21 cellular contexts compared by ENCODE assay signal in the genomic region with DNA sequence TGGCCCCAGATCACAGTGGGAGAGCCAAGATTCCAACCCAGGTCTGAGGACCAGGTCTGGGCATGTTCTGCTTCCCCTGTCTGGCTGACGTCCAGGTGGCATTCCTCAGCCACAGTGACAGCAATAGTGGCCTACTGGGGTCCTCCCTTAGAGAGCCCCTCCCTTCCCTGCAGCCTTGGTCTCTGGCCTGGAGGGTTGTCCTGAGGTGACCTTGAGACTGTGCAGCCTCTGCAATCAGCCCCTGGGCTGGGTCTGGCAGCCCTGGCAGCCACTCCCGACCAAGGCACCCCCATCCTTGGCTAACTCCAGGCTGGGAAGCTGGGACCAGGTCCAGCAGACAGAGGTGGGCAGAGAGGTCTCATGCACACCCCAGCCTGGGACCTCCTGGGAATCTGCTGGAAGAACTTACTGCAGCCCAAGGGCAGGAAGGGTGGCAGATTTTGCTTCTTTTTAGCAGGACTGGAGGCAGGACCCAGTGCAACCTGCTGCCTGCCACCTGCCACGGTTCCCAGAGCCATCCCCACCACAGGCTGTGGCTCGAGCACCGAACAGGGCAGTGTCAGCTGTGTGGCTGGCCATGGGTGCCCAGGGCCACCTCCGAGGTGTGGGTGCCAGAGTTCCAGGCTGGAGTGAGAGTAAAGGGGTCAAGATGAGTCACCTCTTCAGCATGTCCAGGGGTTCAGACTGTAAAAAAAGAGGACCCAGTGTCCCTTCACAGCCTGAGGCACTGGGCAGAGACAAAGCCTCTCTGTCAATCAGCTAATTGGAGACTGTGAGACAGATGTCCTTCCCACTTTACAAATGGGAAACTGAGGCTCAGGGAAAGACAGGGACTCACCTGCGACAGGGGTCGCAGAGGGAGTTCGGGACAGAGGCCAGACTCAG. TPM values are rescaled to one million over a fixed set of nuclear protein-coding genes. Genes with fewer than 3 reads are reported as not detected.
DNase-seq lines count a peak whose midpoint lies in the region; ATAC-seq and TF ChIP-seq lines count a peak whose summit lies in the region.
"Had no signal": no experiment of that assay in that cellular context is flagged by ENCODE, and none has a peak within 500 bp of the region (broad histone marks: within the 10 kb centered on the region; RNA-seq: fewer than 3 reads in every experiment).

No MANE protein-coding gene starts in this region.

- H3K27me3 ChIP-seq in heart right ventricle: no peaks in the 10 kb centered on the region

- no peaks in the 10 kb centered on the region for H3K9me3 ChIP-seq in heart right ventricle
- H3K9me3 ChIP-seq: Caco-2, thoracic aorta had no signal

- H3K36me3 ChIP-seq in heart right ventricle: no peaks in the 10 kb centered on the region
- H3K36me3 ChIP-seq: thoracic aorta had no signal

- H3K9me3 Mint-ChIP-seq in stimulated activated effector memory CD8-positive, alpha-beta T cell treated with anti-CD3 and anti-CD28 coated beads, Interleukin-12 subunit alpha, Interleukin-12 subunit beta, amount 100 ng/mL, for 72 hours: no peaks in the 10 kb centered on the region
- H3K9me3 Mint-ChIP-seq: activated T-cell treated with anti-CD3 and anti-CD28 coated beads, Interleukin-2, amount 50 U/mL, for 72 hours; neural crest cell had no signal

- peak in 6 of 8 donors; percentile 2 to 69 (median 30) for ATAC-seq in heart right ventricle
- ATAC-seq in stimulated activated effector memory CD8-positive, alpha-beta T cell treated with anti-CD3 and anti-CD28 coated beads, Interleukin-12 subunit alpha, Interleukin-12 subunit beta, amount 100 ng/mL, for 72 hours: no peak
- ATAC-seq: activated T-cell treated with anti-CD3 and anti-CD28 coated beads, Interleukin-2, amount 50 U/mL, for 72 hours; foreskin keratinocyte; left colon had no signal

- peak overlapping the region in 6 of 10 donors; percentile 0 to 72 (median 52) for H3K27ac ChIP-seq in heart right ventricle
- H3K27ac ChIP-seq: foreskin keratinocyte, HL-60, thoracic aorta had no signal

- DNase-seq in NCI-H1105 treated with DMSO at 0.1 percent for 48 hours (lab: John Stamatoyannopoulos, UW) (peak; percentile 24), NCI-H1105 (lab: John Stamatoyannopoulos, UW) (no peak), LoVo (ENCODE audit: low spot score) (peak; percentile 89), heart right ventricle (peak; percentile 46 to 63), HK-2 (ENCODE audit: unreplicated experiment) (no peak), NCI-H510A treated with DMSO at 0.1 percent for 48 hours (lab: John Stamatoyannopoulos, UW) (no peak), NCI-H1436 (lab: John Stamatoyannopoulos, UW) (no peak)
- DNase-seq in stimulated activated effector memory CD8-positive, alpha-beta T cell treated with anti-CD3 and anti-CD28 coated beads, Interleukin-12 subunit alpha, Interleukin-12 subunit beta, amount 100 ng/mL, for 72 hours (ENCODE audit: low spot score in 2 of 2): no peak
- DNase-seq: 8988T; activated CD4-positive, CD25-positive, alpha-beta regulatory T cell treated with anti-CD3 and anti-CD28 coated beads, Interleukin-2, amount 50 U/mL, for 72 hours; activated T-cell treated with anti-CD3 and anti-CD28 coated beads, Interleukin-2, amount 50 U/mL, for 72 hours; anterior cingulate cortex; Caco-2; effector CD4-positive, alpha-beta T cell; left colon; MM.1S had no signal

- WGBS in heart right ventricle, 2 donors: 50 to 59% methylated on average over 9 of the region's 9 CpGs

- no peak for TF ChIP-seq CTCF in heart right ventricle (IDR thresholded peaks at IDR 0.05)

- no peak overlapping the region for H3K4me3 ChIP-seq in heart right ventricle
- H3K4me3 ChIP-seq: skin epidermis, thoracic aorta had no signal

- no peak overlapping the region for H3K4me3 Mint-ChIP-seq in stimulated activated effector memory CD8-positive, alpha-beta T cell treated with anti-CD3 and anti-CD28 coated beads, Interleukin-12 subunit alpha, Interleukin-12 subunit beta, amount 100 ng/mL, for 72 hours
- H3K4me3 Mint-ChIP-seq: activated T-cell treated with anti-CD3 and anti-CD28 coated beads, Interleukin-2, amount 50 U/mL, for 72 hours had no signal

- H3K4me1 ChIP-seq in heart right ventricle: peaks cover 4 to 39% (median 22%) of the 10 kb centered on the region in 9 donors
- H3K4me1 ChIP-seq: foreskin keratinocyte had no signal

- peaks cover 33% of the 10 kb centered on the region for H3K4me1 Mint-ChIP-seq in stimulated activated effector memory CD8-positive, alpha-beta T cell treated with anti-CD3 and anti-CD28 coated beads, Interleukin-12 subunit alpha, Interleukin-12 subunit beta, amount 100 ng/mL, for 72 hours
- H3K4me1 Mint-ChIP-seq: neural crest cell had no signal

- peak overlapping the region; percentile 90 for H3K27ac Mint-ChIP-seq in stimulated activated effector memory CD8-positive, alpha-beta T cell treated with anti-CD3 and anti-CD28 coated beads, Interleukin-12 subunit alpha, Interleukin-12 subunit beta, amount 100 ng/mL, for 72 hours
- H3K27ac Mint-ChIP-seq: activated T-cell treated with anti-CD3 and anti-CD28 coated beads, Interleukin-2, amount 50 U/mL, for 72 hours had no signal

- H3K36me3 Mint-ChIP-seq in stimulated activated effector memory CD8-positive, alpha-beta T cell treated with anti-CD3 and anti-CD28 coated beads, Interleukin-12 subunit alpha, Interleukin-12 subunit beta, amount 100 ng/mL, for 72 hours: peaks cover 14% of the 10 kb centered on the region

- intact Hi-C loops in heart right ventricle (cut with DNase I): loop anchor here in 8 of 10 donors (5.0 to 10.0 kb wide), 7 partner anchors 83 to 206 kb away; a partner anchor contains a TSS

RNA-seq across cellular contexts. Expression of a gene that starts 12.6 kb away (rescaled TPM):
- total RNA-seq in heart right ventricle: 1 to 10 TPM in 5 of 10 donors, under 1 TPM in 5; 0.44 to 4.7 (median 1.0) TPM
- polyA plus RNA-seq in heart right ventricle: 1 to 10 TPM; 1.1 to 2.9 TPM
- total RNA-seq: neural crest cell had no signal

RNA-seq across cellular contexts. Expression of a gene that starts 20.0 kb away (rescaled TPM):
- total RNA-seq in heart right ventricle: 10 to 100 TPM; 27.7 to 68.4 (median 39.1) TPM
- polyA plus RNA-seq in heart right ventricle: 100 to 1,000 TPM; 104 to 190 TPM

RNA-seq across cellular contexts. Expression of a gene that starts 50.5 kb away (rescaled TPM):
- 10 to 100 TPM; 53.9 to 89.1 (median 68.1) TPM for total RNA-seq in heart right ventricle
- polyA plus RNA-seq in heart right ventricle: 10 to 100 TPM; 40.3 to 41.2 TPM

Comparison
In these comparisons a context has a peak if more than half of its experiments do, and no peak if none do; other contexts are left out.
1. DNase-seq: peak in NCI-H1105 treated with DMSO at 0.1 percent for 48 hours (single experiment), LoVo (single experiment) and heart right ventricle (2 of 2); none in NCI-H1105 (single experiment), stimulated activated effector memory CD8-positive, alpha-beta T cell treated with anti-CD3 and anti-CD28 coated beads, Interleukin-12 subunit alpha, Interleukin-12 subunit beta, amount 100 ng/mL, for 72 hours (0 of 2), HK-2 (single experiment), NCI-H510A treated with DMSO at 0.1 percent for 48 hours (single experiment) and NCI-H1436 (single experiment).